In genomic region chr5:167295686-167296015, GRCh38 we compare ENCODE assay signal across 17 cellular contexts.
A peak's percentile ranks its signal among the peaks of the same experiment; 100 is the strongest.
DNase-seq lines count a peak whose midpoint lies in the region; ATAC-seq and TF ChIP-seq lines count a peak whose summit lies in the region.
"Had no signal": no experiment of that assay in that cellular context is flagged by ENCODE, and none has a peak within 500 bp of the region (broad histone marks: within the 10 kb centered on the region; RNA-seq: fewer than 3 reads in every experiment).

No MANE protein-coding gene starts in this region.

- no peak overlapping the region for H3K4me3 Mint-ChIP-seq in activated T-helper 17 cell treated with anti-CD3 and anti-CD28 coated beads, Interleukin-2, amount 50 U/mL, for 72 hours
- H3K4me3 Mint-ChIP-seq: memory B cell had no signal

- CTCF ChIA-PET in PC-3 (lab: Charles Lee), result no interaction called here

- no peaks in the 10 kb centered on the region for H4K20me1 ChIP-seq in PC-3 (ENCODE audit: low read length)

- H3K18ac ChIP-seq in mesendoderm (ENCODE audit: low read length), result peak overlapping the region; percentile 10

- H2BK5ac ChIP-seq in mesendoderm (ENCODE audit: low read length), result no peak overlapping the region

- H2AK5ac ChIP-seq in mesendoderm (ENCODE audit: low read length), result no peak overlapping the region

- H4K8ac ChIP-seq in mesendoderm (ENCODE audit: low read depth, low read length), result no peak overlapping the region

- H3K9ac ChIP-seq in PC-3 (ENCODE audit: low read length) (no peak overlapping the region), mesendoderm (ENCODE audit: low read length) (no peak overlapping the region)

- no peak for TF ChIP-seq CTCF in PC-3 (conservative IDR thresholded peaks at IDR 0.05; ENCODE audit: low read depth, low read length)

- H3K36me3 ChIP-seq in PC-3 (ENCODE audit: low read depth, low read length) (no peaks in the 10 kb centered on the region), mesendoderm (ENCODE audit: control insufficient read depth, insufficient read depth, low read length) (no peaks in the 10 kb centered on the region)

- H2BK15ac ChIP-seq in mesendoderm (replicated peaks; ENCODE audit: low read depth), result no peak overlapping the region

- H3K79me2 ChIP-seq in PC-3 (ENCODE audit: low read length), result no peaks in the 10 kb centered on the region
- no peaks in the 10 kb centered on the region for H3K79me2 ChIP-seq in mesendoderm (ENCODE audit: control insufficient read depth, insufficient read depth, low read length)

- BruUV-seq in PC-3 (replicated peaks; lab: Mats Ljungman, UMichigan), result no TSS peak

- no peaks in the 10 kb centered on the region for H3K79me1 ChIP-seq in mesendoderm (ENCODE audit: low read length)

- H3K4me1 Mint-ChIP-seq in activated T-helper 17 cell treated with anti-CD3 and anti-CD28 coated beads, Interleukin-2, amount 50 U/mL, for 72 hours, result no peaks in the 10 kb centered on the region
- H3K4me1 Mint-ChIP-seq: memory B cell had no signal

- no peak overlapping the region for H2AFZ ChIP-seq in PC-3 (ENCODE audit: low read length)

- POLR2A ChIA-PET in PC-3 (lab: Charles Lee; ENCODE audit: unreplicated experiment), result no interaction called here

- H3K27ac Mint-ChIP-seq in activated T-helper 17 cell treated with anti-CD3 and anti-CD28 coated beads, Interleukin-2, amount 50 U/mL, for 72 hours, result no peak overlapping the region
- H3K27ac Mint-ChIP-seq: memory B cell had no signal

- DNase-seq in AG20443 (ENCODE audit: low spot score) (peak; percentile 13), PC-3 (no peak), dermis blood vessel endothelial cell (peak; percentile 4), mesendoderm (no peak), mesenteric fat pad (ENCODE audit: low spot score) (no peak), GF-D8 (lab: John Stamatoyannopoulos, UW) (no peak)
- DNase-seq: activated CD4-positive, alpha-beta T cell treated with anti-CD3 and anti-CD28 coated beads, Interleukin-2, amount 50 U/mL, for 4 hours; activated effector memory CD4-positive, alpha-beta T cell treated with Interleukin-2 at 50 U/mL for 16 hours; body of pancreas; DND-41; KG1; NCI-H1694 treated with DMSO at 0.1 percent for 48 hours; NCI-H526 treated with DMSO at 0.1 percent for 48 hours; T-helper 9 cell had no signal

- no peak overlapping the region for H3K4ac ChIP-seq in mesendoderm (ENCODE audit: low read depth, low read length)

- no peaks in the 10 kb centered on the region for H3K27me3 Mint-ChIP-seq in activated T-helper 17 cell treated with anti-CD3 and anti-CD28 coated beads, Interleukin-2, amount 50 U/mL, for 72 hours
- H3K27me3 Mint-ChIP-seq: memory B cell had no signal

- no peaks in the 10 kb centered on the region for H3K9me3 ChIP-seq in PC-3 (ENCODE audit: low read length)
- H3K9me3 ChIP-seq: body of pancreas had no signal

- H3K4me2 ChIP-seq in PC-3 (ENCODE audit: low read length) (peak overlapping the region; percentile 12; the same call in 1 of the 2 replicates), mesendoderm (ENCODE audit: low read length) (no peak overlapping the region)

- no CpG with 5 or more reads among the region's 2 CpGs for WGBS in mesendoderm (ENCODE audit: extremely low coverage, insufficient coverage, low lambda C conversion rate)

- no peak overlapping the region for H3K4me3 ChIP-seq in PC-3 (ENCODE audit: low read length)
- no peak overlapping the region for H3K4me3 ChIP-seq in mesendoderm (ENCODE audit: low read length)
- H3K4me3 ChIP-seq: body of pancreas had no signal

- H3K56ac ChIP-seq in mesendoderm (ENCODE audit: low read length), result no peak overlapping the region

- ATAC-seq in PC-3 (no peak), GM18909 (IDR thresholded peaks at IDR 0.05; ENCODE audit: poor library complexity, unreplicated experiment) (no peak)
- no peak for ATAC-seq in activated T-helper 17 cell treated with anti-CD3 and anti-CD28 coated beads, Interleukin-2, amount 50 U/mL, for 72 hours (replicated peaks)

- no peaks in the 10 kb centered on the region for H3K9me2 ChIP-seq in PC-3 (replicated peaks; ENCODE audit: low read length)

- H3K27ac ChIP-seq in PC-3 (ENCODE audit: low read length), result no peak overlapping the region
- H3K27ac ChIP-seq in mesendoderm (ENCODE audit: low read depth, low read length), result peak overlapping the region; percentile 50
- H3K27ac ChIP-seq: body of pancreas had no signal

- H3K4me1 ChIP-seq in PC-3 (ENCODE audit: insufficient read depth, low read length) (peaks cover 16% of the 10 kb centered on the region), mesendoderm (ENCODE audit: control insufficient read depth, low read depth, low read length) (peaks cover 6% of the 10 kb centered on the region)
- H3K4me1 ChIP-seq: body of pancreas had no signal

- H3K27me3 ChIP-seq in PC-3 (ENCODE audit: low read length) (no peaks in the 10 kb centered on the region), mesendoderm (ENCODE audit: insufficient read depth, low read length, poor library complexity) (no peaks in the 10 kb centered on the region)
- H3K27me3 ChIP-seq: body of pancreas had no signal

- peaks cover 13% of the 10 kb centered on the region for H3K9me3 Mint-ChIP-seq in activated T-helper 17 cell treated with anti-CD3 and anti-CD28 coated beads, Interleukin-2, amount 50 U/mL, for 72 hours

- H3F3A ChIP-seq in PC-3 (ENCODE audit: low read length, unreplicated experiment), result no peaks in the 10 kb centered on the region

- no peak overlapping the region for H2BK120ac ChIP-seq in mesendoderm (ENCODE audit: low read depth, low read length)

- H3K36me3 Mint-ChIP-seq in activated T-helper 17 cell treated with anti-CD3 and anti-CD28 coated beads, Interleukin-2, amount 50 U/mL, for 72 hours (ENCODE audit: low read depth), result no peaks in the 10 kb centered on the region
- H3K36me3 Mint-ChIP-seq: memory B cell had no signal

- H3K23ac ChIP-seq in mesendoderm (ENCODE audit: low read length), result no peak overlapping the region

- no peak overlapping the region for H4K5ac ChIP-seq in mesendoderm (ENCODE audit: low read length)

- intact Hi-C loops in PC-3 (cut with micrococcal nuclease), result no loop called here

Comparison
In these comparisons a context has a peak if more than half of its experiments do, and no peak if none do; other contexts are left out.
1. DNase-seq: peak in AG20443 (single experiment) and dermis blood vessel endothelial cell (single experiment); none in PC-3 (single experiment), mesendoderm (single experiment), mesenteric fat pad (single experiment) and GF-D8 (single experiment).